ENCODE assay signal across 1 cellular context in the genomic region with DNA sequence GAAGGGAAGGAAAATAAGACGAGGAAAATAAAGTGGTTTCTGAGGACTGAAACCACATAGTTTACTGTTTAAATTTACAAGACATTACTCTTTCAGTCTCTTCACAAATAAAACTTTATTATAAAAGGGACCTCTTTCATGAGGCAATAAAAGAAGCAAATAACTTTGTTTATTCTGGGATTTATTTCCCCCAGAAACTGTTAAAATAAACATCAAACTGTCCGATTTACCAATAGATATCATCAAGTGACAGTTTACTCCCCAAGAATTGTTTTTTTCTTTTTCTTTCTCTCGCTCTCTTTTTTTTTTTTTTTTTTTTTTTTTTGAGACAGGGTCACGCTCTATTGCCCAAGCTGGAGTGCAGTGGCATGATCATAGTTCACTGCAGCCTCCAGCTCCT.
TF ChIP-seq lines count a peak whose summit lies in the region.

No MANE protein-coding gene starts in this region.

TF ChIP-seq in HEK293, 187 proteins besides CTCF, POLR2A, EP300 and RAD21 (continued from another document):
- TF ChIP-seq PRDM4 (tag by site-specific recombination; IDR thresholded peaks at IDR 0.05), result peak; percentile 54
- TF ChIP-seq, protein P1, sequence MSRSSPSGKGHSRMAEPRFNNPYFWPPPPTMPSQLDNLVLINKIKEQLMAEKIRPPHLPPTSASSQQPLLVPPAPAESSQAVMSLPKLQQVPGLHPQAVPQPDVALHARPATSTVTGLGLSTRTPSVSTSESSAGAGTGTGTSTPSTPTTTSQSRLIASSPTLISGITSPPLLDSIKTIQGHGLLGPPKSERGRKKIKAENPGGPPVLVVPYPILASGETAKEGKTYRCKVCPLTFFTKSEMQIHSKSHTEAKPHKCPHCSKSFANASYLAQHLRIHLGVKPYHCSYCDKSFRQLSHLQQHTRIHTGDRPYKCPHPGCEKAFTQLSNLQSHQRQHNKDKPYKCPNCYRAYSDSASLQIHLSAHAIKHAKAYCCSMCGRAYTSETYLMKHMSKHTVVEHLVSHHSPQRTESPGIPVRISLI (tag by site-specific recombination; IDR thresholded peaks at IDR 0.05), result 0 out of 2 replicates have a peak, but pooled peaks have one; percentile 39
- TF ChIP-seq ZXDB (tag by site-specific recombination; IDR thresholded peaks at IDR 0.05), result no peak
- TF ChIP-seq PRDM6 (tag by site-specific recombination; IDR thresholded peaks at IDR 0.05), result peak; percentile 18; the same call in 1 of the 2 replicates
- TF ChIP-seq ZNF596 (tag by site-specific recombination; IDR thresholded peaks at IDR 0.05), result no peak
- TF ChIP-seq ZNF24 (tag by site-specific recombination; IDR thresholded peaks at IDR 0.05), result no peak
